In genomic region chr7:152859781-152860191, GRCh38 we compare ENCODE assay signal across 9 cellular contexts.
A peak's percentile ranks its signal among the peaks of the same experiment; 100 is the strongest.
DNase-seq lines count a peak whose midpoint lies in the region; ATAC-seq and TF ChIP-seq lines count a peak whose summit lies in the region.
"Had no signal": no experiment of that assay in that cellular context is flagged by ENCODE, and none has a peak within 500 bp of the region (broad histone marks: within the 10 kb centered on the region; RNA-seq: fewer than 3 reads in every experiment).

No MANE protein-coding gene starts in this region.

- H3K4me2 ChIP-seq in osteoblast (ENCODE audit: insufficient read depth, low read length) = no peak overlapping the region

- peak; percentile 1 for DNase-seq in SIG-M5 treated with dmso at 0.1 percent for 504 hours (lab: John Stamatoyannopoulos, UW; ENCODE audit: unreplicated experiment)
- DNase-seq in SIG-M5 (lab: John Stamatoyannopoulos, UW) = no peak
- peak; percentile 22 for DNase-seq in WERI-Rb-1
- DNase-seq in osteoblast (ENCODE audit: insufficient read length, low spot score, missing footprints) = no peak
- DNase-seq in T-helper 2 cell treated with Interferon-gamma antibody and Interleukin-4, amounts not matched to agents 5 μg/mL and 100 μg/mL, for 36 hours (ENCODE audit: low spot score) = no peak
- no peak for DNase-seq in body of pancreas
- DNase-seq: amniotic stem cell had no signal

- H3K36me3 ChIP-seq in WERI-Rb-1 (no peaks in the 10 kb centered on the region), osteoblast (ENCODE audit: insufficient read depth, low read length) (no peaks in the 10 kb centered on the region), body of pancreas (replicated peaks in 1 of 2; ENCODE audit: insufficient read depth in 1 of 2, low read depth in 2 of 2) (peaks cover 0 to 2% of the 10 kb centered on the region in 2 donors)

- TF ChIP-seq POLR2A in body of pancreas (IDR thresholded peaks at IDR 0.05) = no peak

- ATAC-seq in HG02938 (IDR thresholded peaks at IDR 0.05; ENCODE audit: unreplicated experiment) (peak; percentile 64), body of pancreas (no peak), HG03280 (IDR thresholded peaks at IDR 0.05; ENCODE audit: unreplicated experiment) (no peak)

- H3K27ac ChIP-seq in WERI-Rb-1 = no peak overlapping the region
- no peak overlapping the region for H3K27ac ChIP-seq in osteoblast (ENCODE audit: low read depth, low read length)
- no peak overlapping the region for H3K27ac ChIP-seq in body of pancreas

- intact Hi-C loops in body of pancreas (cut with DNase I) = no loop called here

- no peaks in the 10 kb centered on the region for H4K20me1 ChIP-seq in osteoblast (ENCODE audit: insufficient read depth, low read length)

- TF ChIP-seq CTCF in WERI-Rb-1 (IDR thresholded peaks at IDR 0.05; ENCODE audit: low read depth, low read length) = peak; percentile 67
- peak; percentile 46 for TF ChIP-seq CTCF in osteoblast (IDR thresholded peaks at IDR 0.05; ENCODE audit: extremely low read depth, low read depth, low read length)
- TF ChIP-seq CTCF in body of pancreas (IDR thresholded peaks at IDR 0.05) = no peak

- H3K9me3 Mint-ChIP-seq in T-helper 2 cell treated with Interferon-gamma antibody and Interleukin-4, amounts not matched to agents 5 μg/mL and 100 μg/mL, for 36 hours = no peaks in the 10 kb centered on the region

- no peaks in the 10 kb centered on the region for H3K4me1 Mint-ChIP-seq in T-helper 2 cell treated with Interferon-gamma antibody and Interleukin-4, amounts not matched to agents 5 μg/mL and 100 μg/mL, for 36 hours (ENCODE audit: low read depth)

- no peaks in the 10 kb centered on the region for H3K27me3 Mint-ChIP-seq in T-helper 2 cell treated with Interferon-gamma antibody and Interleukin-4, amounts not matched to agents 5 μg/mL and 100 μg/mL, for 36 hours (ENCODE audit: low read depth)

- no peaks in the 10 kb centered on the region for H3K36me3 Mint-ChIP-seq in T-helper 2 cell treated with Interferon-gamma antibody and Interleukin-4, amounts not matched to agents 5 μg/mL and 100 μg/mL, for 36 hours (ENCODE audit: low read depth)

- no peak overlapping the region for H2AFZ ChIP-seq in osteoblast (ENCODE audit: low read length)

- no peaks in the 10 kb centered on the region for H3K27me3 ChIP-seq in WERI-Rb-1 (ENCODE audit: insufficient read depth, low read depth, severe bottlenecking)
- no peaks in the 10 kb centered on the region for H3K27me3 ChIP-seq in osteoblast (ENCODE audit: insufficient read depth, low read length)
- no peaks in the 10 kb centered on the region for H3K27me3 ChIP-seq in body of pancreas

- H3K79me2 ChIP-seq in osteoblast (ENCODE audit: insufficient read depth, low read length) = no peaks in the 10 kb centered on the region

- H3K4me3 Mint-ChIP-seq in T-helper 2 cell treated with Interferon-gamma antibody and Interleukin-4, amounts not matched to agents 5 μg/mL and 100 μg/mL, for 36 hours = no peak overlapping the region

- WGBS in body of pancreas, 2 donors = 81 to 95% methylated on average over 4 to 7 of the region's 7 CpGs

- H3K27ac Mint-ChIP-seq in T-helper 2 cell treated with Interferon-gamma antibody and Interleukin-4, amounts not matched to agents 5 μg/mL and 100 μg/mL, for 36 hours = no peak overlapping the region

- H3K4me3 ChIP-seq in WERI-Rb-1 (ENCODE audit: low read depth, low read length) = no peak overlapping the region
- H3K4me3 ChIP-seq in osteoblast (ENCODE audit: insufficient read depth, low read length) = no peak overlapping the region
- no peak overlapping the region for H3K4me3 ChIP-seq in body of pancreas

- no peaks in the 10 kb centered on the region for H3K9me3 ChIP-seq in WERI-Rb-1 (ENCODE audit: severe bottlenecking)
- no peaks in the 10 kb centered on the region for H3K9me3 ChIP-seq in osteoblast (ENCODE audit: low read depth, low read length)
- no peaks in the 10 kb centered on the region for H3K9me3 ChIP-seq in body of pancreas

- H3K4me1 ChIP-seq in osteoblast (ENCODE audit: insufficient read depth, low read length) (no peaks in the 10 kb centered on the region), body of pancreas (no peaks in the 10 kb centered on the region)

Comparison
In these comparisons a context has a peak if more than half of its experiments do, and no peak if none do; other contexts are left out.
1. DNase-seq: peak in SIG-M5 treated with dmso at 0.1 percent for 504 hours (single experiment) and WERI-Rb-1 (single experiment); none in SIG-M5 (single experiment), osteoblast (single experiment), T-helper 2 cell treated with Interferon-gamma antibody and Interleukin-4, amounts not matched to agents 5 μg/mL and 100 μg/mL, for 36 hours (single experiment) and body of pancreas (0 of 4).
2. CTCF ChIP-seq: peak in WERI-Rb-1 (single experiment) and osteoblast (single experiment); none in body of pancreas (0 of 7).